23 cellular contexts compared by ENCODE assay signal in the genomic region with DNA sequence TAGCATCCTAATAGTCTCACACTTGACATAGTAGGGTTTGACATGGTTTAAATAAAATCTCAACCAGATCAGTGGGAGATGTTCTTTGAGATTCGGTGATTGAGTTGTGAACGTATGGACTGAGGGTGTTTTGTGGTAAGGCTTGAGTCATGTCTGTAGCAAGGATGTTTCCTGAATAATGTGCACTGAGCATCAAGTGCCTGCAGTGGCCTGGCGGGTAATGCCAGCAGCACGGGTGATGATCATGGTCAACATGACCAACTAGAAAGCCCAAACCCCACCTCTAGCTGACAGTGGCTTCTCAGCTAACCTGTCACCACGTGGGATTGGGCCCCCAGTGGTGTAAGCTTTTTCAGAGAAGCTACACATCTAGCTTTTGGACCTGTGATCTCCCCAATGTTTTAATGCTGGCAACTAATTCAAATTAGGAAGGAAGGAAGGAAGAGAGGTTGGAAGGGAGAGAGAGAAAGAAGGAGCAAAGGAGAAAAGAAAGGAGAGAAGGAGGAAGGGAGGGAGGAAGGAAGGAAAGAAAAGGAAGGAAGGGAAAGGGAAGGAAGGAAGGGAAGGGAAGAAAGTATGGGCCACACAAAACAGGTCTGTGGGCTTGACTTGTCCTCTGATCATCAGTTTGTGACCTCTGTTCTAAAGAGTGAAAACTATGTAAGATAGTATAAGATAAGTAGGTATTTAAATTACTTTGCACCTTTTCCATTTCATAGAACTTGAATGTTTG.
"Had no signal": no experiment of that assay in that cellular context is flagged by ENCODE, and none has a peak within 500 bp of the region (broad histone marks: within the 10 kb centered on the region; RNA-seq: fewer than 3 reads in every experiment).

No MANE protein-coding gene starts in this region.

- H3K4me3 ChIP-seq: MG63, SJSA1, SK-N-MC had no signal

- DNase-seq: IMR-90, Karpas-422, KG1, MG63, NCI-H1092, NCI-H1105 treated with DMSO at 0.1 percent for 48 hours, NCI-H1417 treated with DMSO at 0.1 percent for 48 hours, NCI-H146, NCI-H1694 treated with DMSO at 0.1 percent for 48 hours, NCI-H1930, NCI-H2081 treated with DMSO at 0.1 percent for 48 hours, NCI-H2171, NCI-H226, NCI-H446, NCI-H510A, NCI-H524 treated with DMSO at 0.1 percent for 48 hours, NCI-H69, NCI-H774, Right ventricle myocardium superior, RPMI8226, SIG-M5 had no signal

- H3K27ac ChIP-seq: SJSA1, SK-N-MC had no signal

- H3K9me3 ChIP-seq: MG63, SJSA1 had no signal

- H3K4me1 ChIP-seq: SJSA1 had no signal

- H3K36me3 ChIP-seq: MG63, SJSA1 had no signal

- H3K27me3 ChIP-seq: MG63, SJSA1 had no signal
